Comparison of ENCODE assay signal across 1 cellular context in genomic region chr10:61952028-61952638, GRCh38.
TF ChIP-seq lines count a peak whose summit lies in the region.

No MANE protein-coding gene starts in this region.

TF ChIP-seq in H1, 55 proteins besides CTCF, POLR2A, EP300 and RAD21:
- no peak for TF ChIP-seq RXRA (IDR thresholded peaks at IDR 0.05; ENCODE audit: insufficient read depth, low read depth, low read length)
- no peak for TF ChIP-seq MAX (IDR thresholded peaks at IDR 0.05)
- TF ChIP-seq EGR1 (IDR thresholded peaks at IDR 0.05; ENCODE audit: borderline replicate concordance, low read depth, low read length): no peak
- TF ChIP-seq TCF12 (IDR thresholded peaks at IDR 0.05; ENCODE audit: low read depth, low read length): no peak
- no peak for TF ChIP-seq CHD7 (IDR thresholded peaks at IDR 0.05; ENCODE audit: insufficient replicate concordance, low read length)
- TF ChIP-seq BRCA1 (IDR thresholded peaks at IDR 0.05; ENCODE audit: low read depth, low read length): no peak
- TF ChIP-seq TEAD4 (IDR thresholded peaks at IDR 0.05; ENCODE audit: low read depth, low read length): no peak
- no peak for TF ChIP-seq GTF2F1 (IDR thresholded peaks at IDR 0.05; ENCODE audit: borderline replicate concordance, low read depth, low read length)
- TF ChIP-seq SP2 (IDR thresholded peaks at IDR 0.05; ENCODE audit: low read length): no peak
- no peak for TF ChIP-seq ATF2 (IDR thresholded peaks at IDR 0.05; ENCODE audit: low read length)
- TF ChIP-seq SAP30 (IDR thresholded peaks at IDR 0.05; ENCODE audit: insufficient read depth, insufficient replicate concordance, low read length): no peak
- TF ChIP-seq JUN (IDR thresholded peaks at IDR 0.05; ENCODE audit: low read depth, low read length): no peak
